34 cellular contexts compared by ENCODE assay signal in genomic region chr20:38542994-38543906, GRCh38. TPM values are rescaled to one million over a fixed set of nuclear protein-coding genes. Genes with fewer than 3 reads are reported as not detected.
DNase-seq lines count a peak whose midpoint lies in the region; ATAC-seq, FAIRE-seq and TF ChIP-seq lines count a peak whose summit lies in the region.
"Had no signal": no experiment of that assay in that cellular context is flagged by ENCODE, and none has a peak within 500 bp of the region (broad histone marks: within the 10 kb centered on the region; RNA-seq: fewer than 3 reads in every experiment).

No MANE protein-coding gene starts in this region.

- H3K27me3 ChIP-seq in lower lobe of right lung (ENCODE audit: low read depth) = no peaks in the 10 kb centered on the region
- H3K27me3 ChIP-seq: hepatocyte, SJSA1, suprapubic skin had no signal

- H3K9me3 Mint-ChIP-seq in stimulated activated naive B cell treated with anti-CD40 and anti-IgM and Interleukin-4, amounts not matched to agents 10 μg/mL and 1 μg/mL and 100 μg/mL, for 72 hours = no peaks in the 10 kb centered on the region
- H3K9me3 Mint-ChIP-seq: brain; CD8-positive, alpha-beta T cell; neural crest cell had no signal

- no peaks in the 10 kb centered on the region for H3K9me3 ChIP-seq in lower lobe of right lung
- H3K9me3 ChIP-seq: HAP-1, mucosa of descending colon, prostate gland, SJSA1, suprapubic skin had no signal

- TF ChIP-seq CTCF in lower lobe of right lung (IDR thresholded peaks at IDR 0.05) (no peak), lower leg skin (IDR thresholded peaks at IDR 0.05) (no peak)

- peak; percentile 6 for DNase-seq in GM12891 (ENCODE audit: insufficient read length, low spot score)
- DNase-seq in SK-N-DZ (ENCODE audit: low spot score) = peak; percentile 82
- DNase-seq in lower lobe of right lung = no peak
- no peak for DNase-seq in stimulated activated naive B cell treated with anti-CD40 and anti-IgM and Interleukin-4, amounts not matched to agents 10 μg/mL and 1 μg/mL and 100 μg/mL, for 72 hours
- DNase-seq in lower leg skin (ENCODE audit: low spot score in 2 of 2) = no peak
- DNase-seq: activated CD8-positive, alpha-beta memory T cell treated with anti-CD3 and anti-CD28 coated beads for 24 hours; activated T-cell treated with anti-CD3 and anti-CD28 coated beads, Interleukin-2, amount 50 U/mL, for 1 hour; CD8-positive, alpha-beta T cell; DMS153; foreskin fibroblast; Kasumi-1; mucosa of descending colon; MV-4-11; NCI-H146; NCI-H510A treated with DMSO at 0.1 percent for 48 hours had no signal

- H3K27ac Mint-ChIP-seq in stimulated activated naive B cell treated with anti-CD40 and anti-IgM and Interleukin-4, amounts not matched to agents 10 μg/mL and 1 μg/mL and 100 μg/mL, for 72 hours = no peak overlapping the region
- H3K27ac Mint-ChIP-seq: CD8-positive, alpha-beta T cell had no signal

- TF ChIP-seq POLR2A in GM12891 (IDR thresholded peaks at IDR 0.05; ENCODE audit: low read depth, low read length) = no peak
- TF ChIP-seq POLR2A in lower leg skin (IDR thresholded peaks at IDR 0.05) = no peak

- H3K4me1 ChIP-seq in lower lobe of right lung = no peaks in the 10 kb centered on the region
- H3K4me1 ChIP-seq: HAP-1, prostate gland, SJSA1, suprapubic skin had no signal

- peak; percentile 40 for FAIRE-seq in GM12891 (lab: Jason Lieb, UNC)
- FAIRE-seq: HepG2, urothelium cell line had no signal

- WGBS in lower leg skin, 2 donors = 77 to 82% methylated on average over 7 of the region's 7 CpGs

- peaks cover 0 to 6% of the 10 kb centered on the region in 2 donors for H3K4me1 Mint-ChIP-seq in stimulated activated naive B cell treated with anti-CD40 and anti-IgM and Interleukin-4, amounts not matched to agents 10 μg/mL and 1 μg/mL and 100 μg/mL, for 72 hours
- H3K4me1 Mint-ChIP-seq: brain, neural crest cell had no signal

- intact Hi-C loops in lower lobe of right lung (cut with DNase I) (no loop called here), lower leg skin (cut with DNase I; ENCODE audit: low total_unique reads) (no loop called here)

- peaks cover 100% of the 10 kb centered on the region for H3K36me3 ChIP-seq in lower lobe of right lung
- H3K36me3 ChIP-seq: prostate gland had no signal

- no peak overlapping the region for H3K4me3 Mint-ChIP-seq in stimulated activated naive B cell treated with anti-CD40 and anti-IgM and Interleukin-4, amounts not matched to agents 10 μg/mL and 1 μg/mL and 100 μg/mL, for 72 hours
- H3K4me3 Mint-ChIP-seq: brain; CD8-positive, alpha-beta T cell; neural crest cell had no signal

- H3K4me3 ChIP-seq in lower lobe of right lung (no peak overlapping the region), lower leg skin (ENCODE audit: low read depth, poor library complexity, severe bottlenecking) (no peak overlapping the region)
- H3K4me3 ChIP-seq: HAP-1, hepatocyte, mucosa of descending colon, prostate gland, SJSA1, suprapubic skin had no signal

- peaks cover 29 to 59% of the 10 kb centered on the region in 2 donors for H3K36me3 Mint-ChIP-seq in stimulated activated naive B cell treated with anti-CD40 and anti-IgM and Interleukin-4, amounts not matched to agents 10 μg/mL and 1 μg/mL and 100 μg/mL, for 72 hours

- ATAC-seq in lower lobe of right lung = peak; percentile 35 to 67
- peak; percentile 39 for ATAC-seq in stimulated activated naive B cell treated with anti-CD40 and anti-IgM and Interleukin-4, amounts not matched to agents 10 μg/mL and 1 μg/mL and 100 μg/mL, for 72 hours (replicated peaks)
- no peak for ATAC-seq in GM18498 (IDR thresholded peaks at IDR 0.05; ENCODE audit: unreplicated experiment)
- no peak for ATAC-seq in GM19328 (IDR thresholded peaks at IDR 0.05; ENCODE audit: unreplicated experiment)
- ATAC-seq: CD8-positive, alpha-beta T cell; HepG2; left lobe of liver; mucosa of descending colon; Panc1 had no signal

- H3K27me3 Mint-ChIP-seq in stimulated activated naive B cell treated with anti-CD40 and anti-IgM and Interleukin-4, amounts not matched to agents 10 μg/mL and 1 μg/mL and 100 μg/mL, for 72 hours = no peaks in the 10 kb centered on the region
- H3K27me3 Mint-ChIP-seq: brain had no signal

- H3K27ac ChIP-seq in lower lobe of right lung = no peak overlapping the region
- H3K27ac ChIP-seq: hepatocyte, HL-60, prostate gland, SJSA1, suprapubic skin had no signal

TF ChIP-seq in GM12891, 5 proteins besides CTCF, POLR2A, EP300 and RAD21:
- TF ChIP-seq PAX5 (IDR thresholded peaks at IDR 0.05; ENCODE audit: insufficient read depth, low read length, severe bottlenecking) (no peak), TAF1 (IDR thresholded peaks at IDR 0.05; ENCODE audit: low read depth, low read length) (no peak), SPI1 (IDR thresholded peaks at IDR 0.05; ENCODE audit: low read depth, low read length) (peak; percentile 50), POU2F2 (IDR thresholded peaks at IDR 0.05; ENCODE audit: low read depth, low read length) (no peak)
TF ChIP-seq in GM12891: peak in this region for 1.

RNA-seq across cellular contexts. Expression of gene ADIG, which starts 37.7 kb away (rescaled TPM):
- polyA plus RNA-seq in GM12891 (2012; ENCODE audit: low read depth, missing spikeins) = not detected
- polyA plus RNA-seq in SK-N-DZ (2014; cell fraction: cytosol; rRNA removed) = not detected in 2 replicates
- not detected in 2 replicates for polyA plus RNA-seq in SK-N-DZ (2014; cell fraction: nucleus; rRNA removed)
- total RNA-seq in lower lobe of right lung (not detected), lower leg skin (not detected)
- total RNA-seq: CD8-positive, alpha-beta T cell; chondrocyte; epithelial cell of proximal tubule; hepatocyte; left lobe of liver; mucosa of descending colon; neural crest cell; prostate gland; SJSA1; suprapubic skin; T-helper 1 cell treated with Interleukin-12 subunit alpha and Interleukin-12 subunit beta and Interleukin-4 antibody, amounts not matched to agents 30 ng/mL and 1 ng/mL, for 36 hours had no signal
- polyA plus RNA-seq: adipose tissue, AG04450, hepatocyte, HepG2 had no signal

RNA-seq across cellular contexts. Expression of gene ARHGAP40, which starts 58.4 kb away (rescaled TPM):
- 0.15 TPM for polyA plus RNA-seq in GM12891 (2012; ENCODE audit: low read depth, missing spikeins)
- not detected in 2 replicates for polyA plus RNA-seq in SK-N-DZ (2014; cell fraction: cytosol; rRNA removed)
- 0.39 TPM in 1 of 2 replicates, not detected in the other for polyA plus RNA-seq in SK-N-DZ (2014; cell fraction: nucleus; rRNA removed)
- 0.83 TPM for total RNA-seq in lower lobe of right lung
- 10 to 100 TPM; 27.0 to 54.8 (median 45.9) TPM for total RNA-seq in lower leg skin
- total RNA-seq: CD8-positive, alpha-beta T cell; chondrocyte; left lobe of liver; mucosa of descending colon; neural crest cell; SJSA1; T-helper 1 cell treated with Interleukin-12 subunit alpha and Interleukin-12 subunit beta and Interleukin-4 antibody, amounts not matched to agents 30 ng/mL and 1 ng/mL, for 36 hours had no signal
- polyA plus RNA-seq: AG04450 had no signal

Comparison
In these comparisons a context has a peak if more than half of its experiments do, and no peak if none do; other contexts are left out.
1. DNase-seq: peak in GM12891 (single experiment) and SK-N-DZ (single experiment); none in lower lobe of right lung (single experiment), stimulated activated naive B cell treated with anti-CD40 and anti-IgM and Interleukin-4, amounts not matched to agents 10 μg/mL and 1 μg/mL and 100 μg/mL, for 72 hours (single experiment) and lower leg skin (0 of 2).
2. ATAC-seq: peak in lower lobe of right lung (2 of 2) and stimulated activated naive B cell treated with anti-CD40 and anti-IgM and Interleukin-4, amounts not matched to agents 10 μg/mL and 1 μg/mL and 100 μg/mL, for 72 hours (2 of 2); none in GM18498 (single experiment) and GM19328 (single experiment).
3. RNA of gene ARHGAP40, which starts 58.4 kb away (total RNA-seq): 27.0 to 54.8 TPM in lower leg skin; 0.83 TPM in lower lobe of right lung (single experiment); every median in the first group is over 10 times any median in the second.